8 cellular contexts compared by ENCODE assay signal in the genomic region with DNA sequence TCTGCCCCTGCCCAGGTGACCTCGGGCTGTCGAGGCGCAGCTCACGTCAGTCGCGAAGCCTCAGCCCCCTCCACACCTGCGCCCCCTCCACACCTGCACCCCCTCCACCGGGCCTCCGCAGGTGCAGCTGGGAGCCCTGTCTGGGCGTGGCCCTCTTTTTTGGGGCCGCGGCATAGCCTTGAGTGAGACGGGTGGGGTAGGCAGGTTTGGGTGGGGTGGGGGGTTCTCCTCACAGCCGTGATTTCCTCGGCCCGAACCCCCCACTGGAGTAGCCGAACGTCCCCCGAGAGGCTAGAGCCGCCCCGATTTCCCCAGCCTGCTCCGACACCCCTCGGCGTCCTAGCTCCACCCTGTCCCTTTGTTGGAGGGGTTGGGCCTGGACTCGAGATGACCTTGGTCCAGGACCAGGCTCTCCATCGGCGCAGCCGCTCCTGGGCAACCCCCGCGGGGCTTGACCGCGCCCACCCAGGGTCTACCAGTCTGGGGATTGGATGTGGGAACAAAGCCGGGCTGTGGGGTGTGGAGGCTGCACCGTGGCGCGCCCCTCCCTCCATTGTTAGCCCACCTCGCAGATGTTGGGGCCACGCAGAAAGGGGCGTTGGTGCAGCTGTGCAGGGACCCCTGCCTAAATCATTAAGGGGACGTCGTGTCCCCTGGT. TPM values are rescaled to one million over a fixed set of nuclear protein-coding genes. Genes with fewer than 3 reads are reported as not detected.
DNase-seq lines count a peak whose midpoint lies in the region; ATAC-seq and TF ChIP-seq lines count a peak whose summit lies in the region.

No MANE protein-coding gene starts in this region.

- H3K9me3 Mint-ChIP-seq in CD14-positive monocyte: peaks cover 0 to 18% (median 9%) of the 10 kb centered on the region in 7 donors
- H3K9me3 Mint-ChIP-seq in chondrocyte (ENCODE audit: low read depth): no peaks in the 10 kb centered on the region
- no peaks in the 10 kb centered on the region for H3K9me3 Mint-ChIP-seq in neural progenitor cell

- peaks cover 53% of the 10 kb centered on the region for H3F3A ChIP-seq in neural progenitor cell (ENCODE audit: low read depth)

- H3K9ac ChIP-seq in neural progenitor cell: no peak overlapping the region

- H3K4me1 Mint-ChIP-seq in CD14-positive monocyte (peaks cover 23% of the 10 kb centered on the region), chondrocyte (ENCODE audit: low read depth) (peaks cover 45% of the 10 kb centered on the region), neural progenitor cell (peaks cover 22% of the 10 kb centered on the region)

- H3K27me3 ChIP-seq in neural progenitor cell: peaks cover 28% of the 10 kb centered on the region

- H3K27me3 Mint-ChIP-seq in CD14-positive monocyte (ENCODE audit: low read depth in 3 of 3) (peaks cover 63 to 87% (median 82%) of the 10 kb centered on the region in 3 donors), chondrocyte (ENCODE audit: low read depth) (no peaks in the 10 kb centered on the region), neural progenitor cell (ENCODE audit: insufficient read depth, low read depth) (peaks cover 8% of the 10 kb centered on the region)

- H2AFZ ChIP-seq in neural progenitor cell (replicated peaks): no peak overlapping the region

- intact Hi-C loops in CD14-positive monocyte (cut with micrococcal nuclease): no loop called here

- H3K27ac Mint-ChIP-seq in CD14-positive monocyte: no peak overlapping the region
- peak overlapping the region; percentile 32 for H3K27ac Mint-ChIP-seq in chondrocyte (ENCODE audit: unreplicated experiment)
- H3K27ac Mint-ChIP-seq in neural progenitor cell: no peak overlapping the region

- H3K4me3 ChIP-seq in NB4 (ENCODE audit: low read depth, low read length) (no peak overlapping the region), neural progenitor cell (peak overlapping the region; percentile 68)

- H3K4me2 ChIP-seq in neural progenitor cell: peak overlapping the region; percentile 92

- no peak for TF ChIP-seq POLR2A in NB4 (IDR thresholded peaks at IDR 0.05; ENCODE audit: extremely low read depth, insufficient read length)

- no peaks in the 10 kb centered on the region for H3K9me3 ChIP-seq in neural progenitor cell (ENCODE audit: low read depth)

- H3K27ac ChIP-seq in neural progenitor cell: no peak overlapping the region

- DNase-seq in CD14-positive monocyte (ENCODE audit: low spot score): no peak
- DNase-seq in NB4 (ENCODE audit: low read depth): peak; percentile 35
- DNase-seq in chondrocyte (ENCODE audit: low spot score): peak; percentile 90
- peak; percentile 75 for DNase-seq in neural progenitor cell (ENCODE audit: low spot score)
- DNase-seq in activated CD4-positive, CD25-positive, alpha-beta regulatory T cell treated with anti-CD3 and anti-CD28 coated beads, Interleukin-2, amount 50 U/mL, for 72 hours: no peak
- no peak for DNase-seq in omental fat pad (ENCODE audit: low spot score)

- ATAC-seq in HG03469 (IDR thresholded peaks at IDR 0.05; ENCODE audit: unreplicated experiment) (no peak), GM18907 (IDR thresholded peaks at IDR 0.05; ENCODE audit: unreplicated experiment) (no peak), omental fat pad (ENCODE audit: low FRiP score) (no peak)

- peaks cover 48% of the 10 kb centered on the region for H4K20me1 ChIP-seq in neural progenitor cell (ENCODE audit: low read depth)

- TF ChIP-seq CTCF in CD14-positive monocyte (IDR thresholded peaks at IDR 0.05) (no peak), NB4 (IDR thresholded peaks at IDR 0.05; ENCODE audit: low read depth, low read length) (no peak), chondrocyte (IDR thresholded peaks at IDR 0.05) (no peak), neural progenitor cell (IDR thresholded peaks at IDR 0.05) (no peak), omental fat pad (IDR thresholded peaks at IDR 0.05) (no peak)

- H3K79me2 ChIP-seq in neural progenitor cell (ENCODE audit: low read depth): peaks cover 17% of the 10 kb centered on the region

- H3K4me1 ChIP-seq in neural progenitor cell: peaks cover 33% of the 10 kb centered on the region

- H3K36me3 Mint-ChIP-seq in CD14-positive monocyte: no peaks in the 10 kb centered on the region
- H3K36me3 Mint-ChIP-seq in chondrocyte (ENCODE audit: low read depth): no peaks in the 10 kb centered on the region
- H3K36me3 Mint-ChIP-seq in neural progenitor cell: peaks cover 4% of the 10 kb centered on the region

- H3K36me3 ChIP-seq in neural progenitor cell: no peaks in the 10 kb centered on the region

- H3K4me3 Mint-ChIP-seq in CD14-positive monocyte: peak overlapping the region; percentile 39 to 58
- peak overlapping the region; percentile 72 for H3K4me3 Mint-ChIP-seq in chondrocyte (ENCODE audit: unreplicated experiment)
- H3K4me3 Mint-ChIP-seq in neural progenitor cell: peak overlapping the region; percentile 87

RNA-seq across cellular contexts. Expression of gene TUBB3, which starts 0.6 kb away (rescaled TPM):
- polyA plus RNA-seq in CD14-positive monocyte: not detected
- total RNA-seq in chondrocyte: 97.1 to 117 TPM (median 104 TPM) in 3 replicates
- total RNA-seq in neural progenitor cell (ENCODE audit: low replicate concordance): 41.4 and 107 TPM in 2 replicates
- 10 to 100 TPM in 2 of 4 donors, 1 to 10 TPM in 2; 2.8 to 34.9 (median 10.5) TPM for total RNA-seq in omental fat pad

RNA-seq across cellular contexts. Expression of gene MC1R, which starts 5.1 kb away (rescaled TPM):
- polyA plus RNA-seq in CD14-positive monocyte: under 1 TPM in 1 of 2 donors, not detected in 1; 0.21 TPM
- 3.2 to 7.9 TPM (median 4.2 TPM) in 3 replicates for total RNA-seq in chondrocyte
- total RNA-seq in neural progenitor cell (ENCODE audit: low replicate concordance): 1.7 and 5.5 TPM in 2 replicates
- total RNA-seq in omental fat pad: 1 to 10 TPM; 2.5 to 7.4 (median 6.0) TPM

RNA-seq across cellular contexts. Expression of gene DEF8, which starts 24.8 kb away (rescaled TPM):
- 10 to 100 TPM; 63.7 to 83.7 TPM for polyA plus RNA-seq in CD14-positive monocyte
- total RNA-seq in chondrocyte (69.0 to 77.4 TPM (median 70.4 TPM) in 3 replicates), neural progenitor cell (ENCODE audit: low replicate concordance) (55.1 and 101 TPM in 2 replicates), omental fat pad (10 to 100 TPM; 57.2 to 94.4 (median 80.6) TPM)

RNA-seq across cellular contexts. Expression of gene TCF25, which starts 50.4 kb away (rescaled TPM):
- 100 to 1,000 TPM in 1 of 2 donors, 10 to 100 TPM in 1; 98.0 to 114 TPM for polyA plus RNA-seq in CD14-positive monocyte
- 200 to 237 TPM (median 212 TPM) in 3 replicates for total RNA-seq in chondrocyte
- total RNA-seq in neural progenitor cell (ENCODE audit: low replicate concordance): 95.6 and 127 TPM in 2 replicates
- 100 to 1,000 TPM; 123 to 202 (median 160) TPM for total RNA-seq in omental fat pad

Comparison
In these comparisons a context has a peak if more than half of its experiments do, and no peak if none do; other contexts are left out.
1. DNase-seq: peak in NB4 (single experiment), chondrocyte (single experiment) and neural progenitor cell (single experiment); none in CD14-positive monocyte (single experiment), activated CD4-positive, CD25-positive, alpha-beta regulatory T cell treated with anti-CD3 and anti-CD28 coated beads, Interleukin-2, amount 50 U/mL, for 72 hours (single experiment) and omental fat pad (single experiment).
2. Peak in every context shown above with its lines, with median percentiles within 50 percentile points of each other: H3K4me3 Mint-ChIP-seq.